10 cellular contexts compared by ENCODE assay signal in genomic region chr5:67065237-67065636, GRCh38.
DNase-seq lines count a peak whose midpoint lies in the region; ATAC-seq and TF ChIP-seq lines count a peak whose summit lies in the region.
"Had no signal": no experiment of that assay in that cellular context is flagged by ENCODE, and none has a peak within 500 bp of the region (broad histone marks: within the 10 kb centered on the region; RNA-seq: fewer than 3 reads in every experiment).

No MANE protein-coding gene starts in this region.

- H3K27ac Mint-ChIP-seq in activated CD4-positive, alpha-beta T cell treated with anti-CD3 and anti-CD28 coated beads, Interleukin-2, amount 10 ng/mL, durations not matched to agents 24 days and 14 days: peak overlapping the region; percentile 59
- H3K27ac Mint-ChIP-seq in activated CD8-positive, alpha-beta T cell treated with anti-CD3 and anti-CD28 coated beads for 36 hours: no peak overlapping the region
- H3K27ac Mint-ChIP-seq in MCF 10A (ENCODE audit: low read depth, unreplicated experiment): no peak overlapping the region

- intact Hi-C loops in activated CD4-positive, alpha-beta T cell treated with anti-CD3 and anti-CD28 coated beads, Interleukin-2, amount 10 ng/mL, durations not matched to agents 24 days and 14 days (cut with micrococcal nuclease): loop anchor here (2.0 kb wide), 1 partner anchor 60 kb away; no protein-coding TSS in a partner anchor
- intact Hi-C loops in activated CD8-positive, alpha-beta T cell treated with anti-CD3 and anti-CD28 coated beads for 36 hours (cut with micrococcal nuclease): no loop called here
- intact Hi-C loops in MCF 10A (cut with micrococcal nuclease): no loop called here

- TF ChIP-seq CTCF in activated CD8-positive, alpha-beta T cell treated with anti-CD3 and anti-CD28 coated beads for 36 hours (IDR thresholded peaks at IDR 0.05): no peak
- no peak for TF ChIP-seq CTCF in MCF 10A (IDR thresholded peaks at IDR 0.05; ENCODE audit: unreplicated experiment)

- no peaks in the 10 kb centered on the region for H3K27me3 Mint-ChIP-seq in activated CD4-positive, alpha-beta T cell treated with anti-CD3 and anti-CD28 coated beads, Interleukin-2, amount 10 ng/mL, durations not matched to agents 24 days and 14 days
- H3K27me3 Mint-ChIP-seq in activated CD8-positive, alpha-beta T cell treated with anti-CD3 and anti-CD28 coated beads for 36 hours: no peaks in the 10 kb centered on the region
- no peaks in the 10 kb centered on the region for H3K27me3 Mint-ChIP-seq in MCF 10A (ENCODE audit: insufficient read depth, unreplicated experiment)

- CTCF ChIA-PET in activated CD8-positive, alpha-beta T cell treated with anti-CD3 and anti-CD28 coated beads for 36 hours (lab: Charles Lee): interaction anchor here (0.7 to 1.4 kb wide), 5 partner anchors 62 to 92 kb away, joined by 3 to 5 read pairs (median 3); no protein-coding TSS in a partner anchor
- CTCF ChIA-PET in MCF 10A (lab: Yijun Ruan, JAX): interaction anchor here (0.5 to 1.3 kb wide), 3 partner anchors 12 to 77 kb away, joined by 3 read pairs; no protein-coding TSS in a partner anchor

- H3K4me1 Mint-ChIP-seq in activated CD4-positive, alpha-beta T cell treated with anti-CD3 and anti-CD28 coated beads, Interleukin-2, amount 10 ng/mL, durations not matched to agents 24 days and 14 days: peaks cover 13% of the 10 kb centered on the region
- H3K4me1 Mint-ChIP-seq in activated CD8-positive, alpha-beta T cell treated with anti-CD3 and anti-CD28 coated beads for 36 hours (ENCODE audit: low read depth): peaks cover 21% of the 10 kb centered on the region
- H3K4me1 Mint-ChIP-seq in MCF 10A (ENCODE audit: insufficient read depth, unreplicated experiment): peaks cover 30% of the 10 kb centered on the region

- peaks cover 5% of the 10 kb centered on the region for H3K9me3 Mint-ChIP-seq in activated CD4-positive, alpha-beta T cell treated with anti-CD3 and anti-CD28 coated beads, Interleukin-2, amount 10 ng/mL, durations not matched to agents 24 days and 14 days
- H3K9me3 Mint-ChIP-seq in activated CD8-positive, alpha-beta T cell treated with anti-CD3 and anti-CD28 coated beads for 36 hours: no peaks in the 10 kb centered on the region
- peaks cover 8% of the 10 kb centered on the region for H3K9me3 Mint-ChIP-seq in MCF 10A (ENCODE audit: unreplicated experiment)

- no peak overlapping the region for H3K4me3 Mint-ChIP-seq in activated CD4-positive, alpha-beta T cell treated with anti-CD3 and anti-CD28 coated beads, Interleukin-2, amount 10 ng/mL, durations not matched to agents 24 days and 14 days
- no peak overlapping the region for H3K4me3 Mint-ChIP-seq in activated CD8-positive, alpha-beta T cell treated with anti-CD3 and anti-CD28 coated beads for 36 hours
- H3K4me3 Mint-ChIP-seq in MCF 10A (ENCODE audit: unreplicated experiment): no peak overlapping the region

- no TSS peak for BruUV-seq in MCF 10A (replicated peaks; lab: Mats Ljungman, UMichigan)

- DNase-seq in activated CD4-positive, alpha-beta T cell treated with anti-CD3 and anti-CD28 coated beads, Interleukin-2, amount 10 ng/mL, durations not matched to agents 24 days and 14 days: peak; percentile 61
- no peak for DNase-seq in activated CD4-positive, alpha-beta T cell treated with anti-CD3 and anti-CD28 coated beads for 1 hour
- peak; percentile 61 for DNase-seq in activated CD8-positive, alpha-beta T cell treated with anti-CD3 and anti-CD28 coated beads for 36 hours
- peak; percentile 50 for DNase-seq in stimulated activated CD4-positive, alpha-beta T cell treated with anti-CD3 and anti-CD28 coated beads, Interleukin-1b, Interleukin-23, amount 100 ng/mL, for 48 hours
- no peak for DNase-seq in MCF 10A (ENCODE audit: unreplicated experiment)
- no peak for DNase-seq in islet precursor cell
- DNase-seq: GF-D8, right cardiac atrium had no signal

- peaks cover 9% of the 10 kb centered on the region for H3K36me3 Mint-ChIP-seq in activated CD4-positive, alpha-beta T cell treated with anti-CD3 and anti-CD28 coated beads, Interleukin-2, amount 10 ng/mL, durations not matched to agents 24 days and 14 days (ENCODE audit: low read depth)
- peaks cover 4% of the 10 kb centered on the region for H3K36me3 Mint-ChIP-seq in activated CD8-positive, alpha-beta T cell treated with anti-CD3 and anti-CD28 coated beads for 36 hours (ENCODE audit: low read depth)
- peaks cover 24% of the 10 kb centered on the region for H3K36me3 Mint-ChIP-seq in MCF 10A (ENCODE audit: insufficient read depth, unreplicated experiment)

- POLR2A ChIA-PET in activated CD8-positive, alpha-beta T cell treated with anti-CD3 and anti-CD28 coated beads for 36 hours (lab: Charles Lee): no interaction called here
- POLR2A ChIA-PET in MCF 10A (lab: Yijun Ruan, JAX): interaction anchor here (0.6 to 1.7 kb wide), 4 partner anchors 8 to 49 kb away, joined by 3 to 5 read pairs (median 4); no protein-coding TSS in a partner anchor

- ATAC-seq in HG02852 (IDR thresholded peaks at IDR 0.05; ENCODE audit: unreplicated experiment) (peak; percentile 92), HG03135 (IDR thresholded peaks at IDR 0.05; ENCODE audit: unreplicated experiment) (no peak)
- ATAC-seq in activated CD8-positive, alpha-beta T cell treated with anti-CD3 and anti-CD28 coated beads for 36 hours: peak; percentile 79

Comparison
In these comparisons a context has a peak if more than half of its experiments do, and no peak if none do; other contexts are left out.
1. DNase-seq: peak in activated CD4-positive, alpha-beta T cell treated with anti-CD3 and anti-CD28 coated beads, Interleukin-2, amount 10 ng/mL, durations not matched to agents 24 days and 14 days (single experiment), activated CD8-positive, alpha-beta T cell treated with anti-CD3 and anti-CD28 coated beads for 36 hours (single experiment) and stimulated activated CD4-positive, alpha-beta T cell treated with anti-CD3 and anti-CD28 coated beads, Interleukin-1b, Interleukin-23, amount 100 ng/mL, for 48 hours (single experiment); none in activated CD4-positive, alpha-beta T cell treated with anti-CD3 and anti-CD28 coated beads for 1 hour (single experiment), MCF 10A (single experiment) and islet precursor cell (single experiment).